25 cellular contexts compared by ENCODE assay signal in genomic region chr21:40950970-40951369, GRCh38.
"Had no signal": no experiment of that assay in that cellular context is flagged by ENCODE, and none has a peak within 500 bp of the region (broad histone marks: within the 10 kb centered on the region; RNA-seq: fewer than 3 reads in every experiment).

No MANE protein-coding gene starts in this region.

- H3K4me1 ChIP-seq: esophagus squamous epithelium, gastroesophageal sphincter, heart left ventricle, left lung, lower lobe of right lung had no signal

- H3K27me3 ChIP-seq: esophagus squamous epithelium, gastroesophageal sphincter, heart left ventricle, hepatocyte, left lung had no signal

- H3K4me2 ChIP-seq: hepatocyte had no signal

- H3K27ac ChIP-seq: coronary artery, epithelial cell of prostate, esophagus squamous epithelium, gastroesophageal sphincter, heart left ventricle, hepatocyte, left lung, lower lobe of right lung had no signal

- DNase-seq: dermis blood vessel endothelial cell; effector CD8-positive, alpha-beta T cell; effector memory CD8-positive, alpha-beta T cell; endodermal cell; erythroblast; esophagus squamous epithelium; foreskin fibroblast; heart left ventricle; hypothalamus; immature natural killer cell; islet precursor cell; left cardiac atrium; left lung; left ventricle myocardium superior; lower lobe of right lung; mesendoderm; midbrain had no signal

- H2AFZ ChIP-seq: hepatocyte had no signal

- ATAC-seq: effector memory CD8-positive, alpha-beta T cell; esophagus mucosa; gastroesophageal sphincter; heart left ventricle; left cardiac atrium; left lung; left ventricle myocardium superior; lower lobe of right lung had no signal

- H3K79me2 ChIP-seq: hepatocyte had no signal

- H3K4me3 ChIP-seq: coronary artery, esophagus squamous epithelium, gastroesophageal sphincter, heart left ventricle, hepatocyte, left lung, lower lobe of right lung had no signal

- H3K36me3 ChIP-seq: esophagus squamous epithelium, gastroesophageal sphincter, heart left ventricle, left lung, lower lobe of right lung had no signal

- FAIRE-seq: colon, endometrium, frontal cortex had no signal

- H3K9me3 ChIP-seq: esophagus squamous epithelium, gastroesophageal sphincter, left lung, lower lobe of right lung had no signal
